Comparison of ENCODE assay signal across 18 cellular contexts in the genomic region with DNA sequence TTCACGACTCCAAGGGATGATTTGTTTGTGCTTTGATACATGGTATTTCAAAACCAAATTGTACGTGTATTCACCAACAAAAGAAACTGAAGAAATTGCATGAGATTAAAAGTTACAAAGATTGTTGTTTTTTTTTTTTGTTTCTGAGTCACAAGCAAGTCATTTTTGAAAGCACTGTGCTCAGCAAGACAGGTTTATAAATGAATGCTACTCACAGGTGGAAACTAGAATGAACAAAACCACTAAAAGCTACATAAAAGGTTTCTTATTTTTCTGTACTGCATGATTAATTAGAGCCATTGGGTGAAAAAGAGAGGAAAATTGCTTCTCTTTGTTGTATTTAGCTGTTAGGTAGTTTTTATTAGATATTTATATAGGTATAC.
DNase-seq lines count a peak whose midpoint lies in the region; ATAC-seq and TF ChIP-seq lines count a peak whose summit lies in the region.
"Had no signal": no experiment of that assay in that cellular context is flagged by ENCODE, and none has a peak within 500 bp of the region (broad histone marks: within the 10 kb centered on the region; RNA-seq: fewer than 3 reads in every experiment).

No MANE protein-coding gene starts in this region.

- H3K27ac ChIP-seq in SK-N-SH (ENCODE audit: low read depth in 2 of 2, low read length in 1 of 2) = no peak overlapping the region
- peak overlapping the region; percentile 65 for H3K27ac ChIP-seq in KOPT-K1 (ENCODE audit: low read depth, low read length, poor library complexity, severe bottlenecking)
- H3K27ac ChIP-seq: 22Rv1, brain microvascular endothelial cell, dorsolateral prefrontal cortex, left lung, prostate gland had no signal

- no peak for TF ChIP-seq RAD21 in SK-N-SH (IDR thresholded peaks at IDR 0.05; ENCODE audit: low read length)

- H3K4me2 ChIP-seq in SK-N-SH = no peak overlapping the region

- peaks cover 2% of the 10 kb centered on the region for H3K36me3 Mint-ChIP-seq in activated T-helper 1 cell treated with anti-CD3 and anti-CD28 coated beads, Interleukin-12 subunit alpha, Interleukin-12 subunit beta, Interleukin-2, Interleukin-4 antibody, amounts not matched to agents 30 ng/mL and 10 ng/mL and 1 ng/mL, durations not matched to agents 14 hours and 24 hours and 36 hours (ENCODE audit: low read depth)
- H3K36me3 Mint-ChIP-seq in natural killer cell = no peaks in the 10 kb centered on the region

- H3K9ac ChIP-seq in SK-N-SH = no peak overlapping the region

- POLR2A ChIA-PET in SK-N-SH (lab: Yijun Ruan, JAX) = no interaction called here

- no peak for ATAC-seq in SK-N-SH treated with all-trans-retinoic acid at 6 μM for 48 hours
- ATAC-seq in natural killer cell = no peak
- no peak for ATAC-seq in HG03139 (IDR thresholded peaks at IDR 0.05; ENCODE audit: unreplicated experiment)
- ATAC-seq in GM19395 (IDR thresholded peaks at IDR 0.05; ENCODE audit: unreplicated experiment) = no peak

- H3K9me3 ChIP-seq in SK-N-SH = no peaks in the 10 kb centered on the region
- no peaks in the 10 kb centered on the region for H3K9me3 ChIP-seq in KOPT-K1 (ENCODE audit: insufficient read depth, low read length, poor library complexity, severe bottlenecking)
- H3K9me3 ChIP-seq: left lung, prostate gland, thyroid gland had no signal

- H3K36me3 ChIP-seq in SK-N-SH (replicated peaks in 1 of 2; ENCODE audit: control insufficient read depth in 1 of 2, insufficient read depth in 2 of 2, low read length in 1 of 2) (no peaks in the 10 kb centered on the region), KOPT-K1 (ENCODE audit: insufficient read depth, low read length) (peaks cover 21% of the 10 kb centered on the region; the same call in 1 of the 2 replicates)
- H3K36me3 ChIP-seq: brain microvascular endothelial cell, left lung, prostate gland, thyroid gland had no signal

- peaks cover 55% of the 10 kb centered on the region for H3K4me1 Mint-ChIP-seq in activated T-helper 1 cell treated with anti-CD3 and anti-CD28 coated beads, Interleukin-12 subunit alpha, Interleukin-12 subunit beta, Interleukin-2, Interleukin-4 antibody, amounts not matched to agents 30 ng/mL and 10 ng/mL and 1 ng/mL, durations not matched to agents 14 hours and 24 hours and 36 hours (ENCODE audit: low read depth)
- peaks cover 21% of the 10 kb centered on the region in 2 donors for H3K4me1 Mint-ChIP-seq in natural killer cell

- TF ChIP-seq EP300 in SK-N-SH (IDR thresholded peaks at IDR 0.05; ENCODE audit: borderline replicate concordance in 1 of 2, low read depth in 1 of 2, low read length in 1 of 2) = no peak

- peaks cover 0 to 14% of the 10 kb centered on the region in 2 experiments; a peak in 1 of 4 replicates for H3K4me1 ChIP-seq in SK-N-SH (ENCODE audit: control insufficient read depth in 1 of 2, insufficient read depth in 2 of 2, low read depth in 1 of 2, low read length in 1 of 2)
- H3K4me1 ChIP-seq: prostate gland had no signal

- H3K27me3 ChIP-seq in SK-N-SH (ENCODE audit: insufficient read depth) = no peaks in the 10 kb centered on the region
- H3K27me3 ChIP-seq: brain microvascular endothelial cell, left lung, thyroid gland had no signal

- H3K27ac Mint-ChIP-seq in activated T-helper 1 cell treated with anti-CD3 and anti-CD28 coated beads, Interleukin-12 subunit alpha, Interleukin-12 subunit beta, Interleukin-2, Interleukin-4 antibody, amounts not matched to agents 30 ng/mL and 10 ng/mL and 1 ng/mL, durations not matched to agents 14 hours and 24 hours and 36 hours = peak overlapping the region; percentile 87
- peak overlapping the region; percentile 45 to 71 for H3K27ac Mint-ChIP-seq in natural killer cell

- H4K20me1 ChIP-seq in SK-N-SH (ENCODE audit: insufficient read depth) = no peaks in the 10 kb centered on the region

- no peaks in the 10 kb centered on the region for H3K9me3 Mint-ChIP-seq in activated T-helper 1 cell treated with anti-CD3 and anti-CD28 coated beads, Interleukin-12 subunit alpha, Interleukin-12 subunit beta, Interleukin-2, Interleukin-4 antibody, amounts not matched to agents 30 ng/mL and 10 ng/mL and 1 ng/mL, durations not matched to agents 14 hours and 24 hours and 36 hours
- H3K9me3 Mint-ChIP-seq in natural killer cell = no peaks in the 10 kb centered on the region

- H3F3A ChIP-seq in SK-N-SH (replicated peaks; ENCODE audit: insufficient read depth) = no peaks in the 10 kb centered on the region

- 0 out of 2 replicates have a peak overlapping the region, but pooled peaks have one; percentile 52 for H2AFZ ChIP-seq in SK-N-SH (ENCODE audit: low read depth)

- no peak for TF ChIP-seq CTCF in SK-N-SH (IDR thresholded peaks at IDR 0.05)
- TF ChIP-seq CTCF in natural killer cell (IDR thresholded peaks at IDR 0.05) = no peak

- no peaks in the 10 kb centered on the region for H3K27me3 Mint-ChIP-seq in activated T-helper 1 cell treated with anti-CD3 and anti-CD28 coated beads, Interleukin-12 subunit alpha, Interleukin-12 subunit beta, Interleukin-2, Interleukin-4 antibody, amounts not matched to agents 30 ng/mL and 10 ng/mL and 1 ng/mL, durations not matched to agents 14 hours and 24 hours and 36 hours (ENCODE audit: insufficient read depth)
- H3K27me3 Mint-ChIP-seq in natural killer cell (ENCODE audit: low read depth in 2 of 2) = no peaks in the 10 kb centered on the region

- no peaks in the 10 kb centered on the region for H3K79me2 ChIP-seq in SK-N-SH (ENCODE audit: insufficient read depth)

- H3K4me3 Mint-ChIP-seq in activated T-helper 1 cell treated with anti-CD3 and anti-CD28 coated beads, Interleukin-12 subunit alpha, Interleukin-12 subunit beta, Interleukin-2, Interleukin-4 antibody, amounts not matched to agents 30 ng/mL and 10 ng/mL and 1 ng/mL, durations not matched to agents 14 hours and 24 hours and 36 hours = peak overlapping the region; percentile 66
- H3K4me3 Mint-ChIP-seq in natural killer cell = no peak overlapping the region

- DNase-seq in SK-N-SH (no peak), natural killer cell (no peak), cerebellum (ENCODE audit: low spot score) (no peak)
- DNase-seq in activated T-helper 1 cell treated with anti-CD3 and anti-CD28 coated beads, Interleukin-12 subunit alpha, Interleukin-12 subunit beta, Interleukin-2, Interleukin-4 antibody, amounts not matched to agents 30 ng/mL and 10 ng/mL and 1 ng/mL, durations not matched to agents 14 hours and 24 hours and 36 hours (ENCODE audit: low spot score) = no peak
- DNase-seq: brain microvascular endothelial cell; dorsolateral prefrontal cortex; GDM1; left lung; NCI-H2171; NK-92 treated with Interleukin-12 subunit alpha and Interleukin-12 subunit beta, amount 100 ng/mL, for 24 hours; stimulated activated CD4-positive, alpha-beta T cell treated with anti-CD3 and anti-CD28 coated beads, Interleukin-15, amount 100 ng/mL, for 24 hours; thyroid gland had no signal

- H3K9me2 ChIP-seq in SK-N-SH = no peaks in the 10 kb centered on the region

- H3K4me3 ChIP-seq in SK-N-SH (ENCODE audit: low read depth in 2 of 2, low read length in 1 of 2) = no peak overlapping the region
- H3K4me3 ChIP-seq: dorsolateral prefrontal cortex, left lung, prostate gland, thyroid gland had no signal

- 83% methylated on average over 2 of the region's 2 CpGs for WGBS in SK-N-SH (ENCODE audit: low lambda C conversion rate)

- CTCF ChIA-PET in SK-N-SH (lab: Yijun Ruan, JAX) = interaction anchor here (0.6 to 2.4 kb wide), 6 partner anchors 8 to 604 kb away, joined by 3 to 10 read pairs (median 4); no protein-coding TSS in a partner anchor

- intact Hi-C loops in activated T-helper 1 cell treated with anti-CD3 and anti-CD28 coated beads, Interleukin-12 subunit alpha, Interleukin-12 subunit beta, Interleukin-2, Interleukin-4 antibody, amounts not matched to agents 30 ng/mL and 10 ng/mL and 1 ng/mL, durations not matched to agents 14 hours and 24 hours and 36 hours (cut with micrococcal nuclease) = loop anchor here (1.0 to 2.0 kb wide), 2 partner anchors 52 to 153 kb away; no protein-coding TSS in a partner anchor
- intact Hi-C loops in natural killer cell (cut with micrococcal nuclease) = no loop called here

TF ChIP-seq in SK-N-SH, 30 proteins besides CTCF, POLR2A, EP300 and RAD21:
- TF ChIP-seq TAF1 (IDR thresholded peaks at IDR 0.05; ENCODE audit: borderline replicate concordance, low read depth, low read length) (no peak), RFX5 (IDR thresholded peaks at IDR 0.05; ENCODE audit: low read length) (no peak), SIN3A (IDR thresholded peaks at IDR 0.05; ENCODE audit: borderline replicate concordance, low read depth, low read length) (no peak), GATA2 (CRISPR knock-in tag; IDR thresholded peaks at IDR 0.05) (no peak), YY1 (IDR thresholded peaks at IDR 0.05; ENCODE audit: low read depth) (no peak)

TF ChIP-seq in SK-N-SH treated with all-trans-retinoic acid at 6 μM for 48 hours, 23 proteins besides CTCF, POLR2A, EP300 and RAD21 (continues in another document):
- no peak for TF ChIP-seq ZFP30 (CRISPR knock-in tag; IDR thresholded peaks at IDR 0.05)
- TF ChIP-seq SNAI2 (CRISPR knock-in tag; IDR thresholded peaks at IDR 0.05) = no peak
- no peak for TF ChIP-seq TOX (CRISPR knock-in tag; IDR thresholded peaks at IDR 0.05; ENCODE audit: borderline replicate concordance)
- TF ChIP-seq, protein P1, sequence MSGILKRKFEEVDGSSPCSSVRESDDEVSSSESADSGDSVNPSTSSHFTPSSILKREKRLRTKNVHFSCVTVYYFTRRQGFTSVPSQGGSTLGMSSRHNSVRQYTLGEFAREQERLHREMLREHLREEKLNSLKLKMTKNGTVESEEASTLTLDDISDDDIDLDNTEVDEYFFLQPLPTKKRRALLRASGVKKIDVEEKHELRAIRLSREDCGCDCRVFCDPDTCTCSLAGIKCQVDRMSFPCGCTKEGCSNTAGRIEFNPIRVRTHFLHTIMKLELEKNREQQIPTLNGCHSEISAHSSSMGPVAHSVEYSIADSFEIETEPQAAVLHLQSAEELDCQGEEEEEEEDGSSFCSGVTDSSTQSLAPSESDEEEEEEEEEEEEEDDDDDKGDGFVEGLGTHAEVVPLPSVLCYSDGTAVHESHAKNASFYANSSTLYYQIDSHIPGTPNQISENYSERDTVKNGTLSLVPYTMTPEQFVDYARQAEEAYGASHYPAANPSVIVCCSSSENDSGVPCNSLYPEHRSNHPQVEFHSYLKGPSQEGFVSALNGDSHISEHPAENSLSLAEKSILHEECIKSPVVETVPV (CRISPR knock-in tag; IDR thresholded peaks at IDR 0.05) = no peak
- TF ChIP-seq ISL1 (CRISPR knock-in tag; IDR thresholded peaks at IDR 0.05) = no peak
